ENCODE assay signal across 12 cellular contexts in genomic region chr5:170389250-170389902, GRCh38. TPM values are rescaled to one million over a fixed set of nuclear protein-coding genes. Genes with fewer than 3 reads are reported as not detected.
DNase-seq lines count a peak whose midpoint lies in the region; ATAC-seq and TF ChIP-seq lines count a peak whose summit lies in the region.
"Had no signal": no experiment of that assay in that cellular context is flagged by ENCODE, and none has a peak within 500 bp of the region (broad histone marks: within the 10 kb centered on the region; RNA-seq: fewer than 3 reads in every experiment).

Gene KCNMB1 (minus strand): TSS chr5:170389367. CDS start chr5:170385447, 3,920 bp downstream.

- ATAC-seq in GM18511 (IDR thresholded peaks at IDR 0.05; ENCODE audit: unreplicated experiment) (peak; percentile 36), left lung (peak; percentile 51), HG03108 (IDR thresholded peaks at IDR 0.05; ENCODE audit: unreplicated experiment) (no peak), T-helper 17 cell (no peak)
- no peak for ATAC-seq in activated CD8-positive, alpha-beta T cell treated with anti-CD3 and anti-CD28 coated beads, Interleukin-2, amount 10 ng/mL, durations not matched to agents 7 days and 5 days
- ATAC-seq: activated T-cell treated with anti-CD3 and anti-CD28 coated beads, Interleukin-2, amount 50 U/mL, for 4 hours; T-cell had no signal

- WGBS in stomach, 5 donors: 27 to 52% (median 43%) methylated on average over 8 to 11 of the region's 11 CpGs

- no peak within 1 kb of the TSS for H3K27ac Mint-ChIP-seq in T-helper 17 cell
- no peak within 1 kb of the TSS for H3K27ac Mint-ChIP-seq in activated CD8-positive, alpha-beta T cell treated with anti-CD3 and anti-CD28 coated beads, Interleukin-2, amount 10 ng/mL, durations not matched to agents 7 days and 5 days
- H3K27ac Mint-ChIP-seq: T-cell had no signal

- H3K4me1 ChIP-seq in left lung (peaks cover 0 to 7% of the 10 kb centered on the region in 2 donors), stomach (peaks cover 0 to 37% (median 15%) of the 10 kb centered on the region in 4 donors)
- H3K4me1 ChIP-seq: parathyroid adenoma had no signal

- POLR2A ChIA-PET in activated CD8-positive, alpha-beta T cell treated with anti-CD3 and anti-CD28 coated beads, Interleukin-2, amount 10 ng/mL, durations not matched to agents 7 days and 5 days (lab: Charles Lee): no interaction called here

- no peak for TF ChIP-seq EP300 in stomach (IDR thresholded peaks at IDR 0.05)

- H3K36me3 Mint-ChIP-seq in T-helper 17 cell (ENCODE audit: low read depth): no peaks in the 10 kb centered on the region
- H3K36me3 Mint-ChIP-seq in activated CD8-positive, alpha-beta T cell treated with anti-CD3 and anti-CD28 coated beads, Interleukin-2, amount 10 ng/mL, durations not matched to agents 7 days and 5 days (ENCODE audit: low read depth): no peaks in the 10 kb centered on the region
- H3K36me3 Mint-ChIP-seq: T-cell had no signal

- CTCF ChIA-PET in activated CD8-positive, alpha-beta T cell treated with anti-CD3 and anti-CD28 coated beads, Interleukin-2, amount 10 ng/mL, durations not matched to agents 7 days and 5 days (lab: Charles Lee): no interaction called here

- peaks cover 23% of the 10 kb centered on the region for H3K4me1 Mint-ChIP-seq in T-helper 17 cell
- peaks cover 9% of the 10 kb centered on the region for H3K4me1 Mint-ChIP-seq in activated CD8-positive, alpha-beta T cell treated with anti-CD3 and anti-CD28 coated beads, Interleukin-2, amount 10 ng/mL, durations not matched to agents 7 days and 5 days (ENCODE audit: low read depth)

- no peaks in the 10 kb centered on the region for H3K9me3 ChIP-seq in left lung
- no peaks in the 10 kb centered on the region for H3K9me3 ChIP-seq in stomach
- H3K9me3 ChIP-seq in T-helper 17 cell (ENCODE audit: control insufficient read depth, low read length, poor library complexity, severe bottlenecking): no peaks in the 10 kb centered on the region

- no peak within 1 kb of the TSS for H3K4me3 Mint-ChIP-seq in T-helper 17 cell
- H3K4me3 Mint-ChIP-seq in activated CD8-positive, alpha-beta T cell treated with anti-CD3 and anti-CD28 coated beads, Interleukin-2, amount 10 ng/mL, durations not matched to agents 7 days and 5 days: no peak within 1 kb of the TSS
- H3K4me3 Mint-ChIP-seq: activated T-cell treated with anti-CD3 and anti-CD28 coated beads, Interleukin-2, amount 50 U/mL, for 4 hours had no signal

- no peaks in the 10 kb centered on the region for H3K36me3 ChIP-seq in left lung
- peaks cover 0 to 8% (median 0%) of the 10 kb centered on the region in 4 donors for H3K36me3 ChIP-seq in stomach

- peak within 1 kb of the TSS; percentile 27; the same call in 1 of the 2 replicates for H3K27ac ChIP-seq in VCaP
- no peak within 1 kb of the TSS for H3K27ac ChIP-seq in left lung
- H3K27ac ChIP-seq in stomach: peak within 1 kb of the TSS; percentile 17 to 84 (median 79)
- H3K27ac ChIP-seq: parathyroid adenoma had no signal

- peaks cover 46% of the 10 kb centered on the region for H3K27me3 Mint-ChIP-seq in T-helper 17 cell
- H3K27me3 Mint-ChIP-seq in activated CD8-positive, alpha-beta T cell treated with anti-CD3 and anti-CD28 coated beads, Interleukin-2, amount 10 ng/mL, durations not matched to agents 7 days and 5 days (ENCODE audit: low read depth): peaks cover 14% of the 10 kb centered on the region

- H3K27me3 ChIP-seq in left lung (no peaks in the 10 kb centered on the region), stomach (peaks cover 0 to 4% (median 0%) of the 10 kb centered on the region in 3 donors)

- no peak for TF ChIP-seq CTCF in VCaP (conservative IDR thresholded peaks at IDR 0.05)
- no peak for TF ChIP-seq CTCF in left lung (IDR thresholded peaks at IDR 0.05)
- TF ChIP-seq CTCF in stomach (IDR thresholded peaks at IDR 0.05): no peak

- no peak for TF ChIP-seq POLR2A in stomach (IDR thresholded peaks at IDR 0.05)

- H3K4me3 ChIP-seq in left lung: peak within 1 kb of the TSS; percentile 13 to 34
- H3K4me3 ChIP-seq in stomach: peak within 1 kb of the TSS; percentile 30 to 45 (median 40)

- intact Hi-C loops in left lung (cut with DNase I) (no loop called here), stomach (cut with DNase I; ENCODE audit: low total_unique reads) (no loop called here)

- DNase-seq in left lung (no peak), stomach (no peak), T-helper 17 cell (no peak), NCI-H2107 treated with DMSO at 0.1 percent for 48 hours (lab: John Stamatoyannopoulos, UW; ENCODE audit: unreplicated experiment) (no peak)
- no peak for DNase-seq in activated CD8-positive, alpha-beta T cell treated with anti-CD3 and anti-CD28 coated beads, Interleukin-2, amount 10 ng/mL, durations not matched to agents 7 days and 5 days
- DNase-seq: activated T-cell treated with anti-CD3 and anti-CD28 coated beads, Interleukin-2, amount 50 U/mL, for 4 hours; central memory CD4-positive, alpha-beta T cell; T-cell had no signal

- H3K9me3 Mint-ChIP-seq in activated CD8-positive, alpha-beta T cell treated with anti-CD3 and anti-CD28 coated beads, Interleukin-2, amount 10 ng/mL, durations not matched to agents 7 days and 5 days (ENCODE audit: insufficient read depth): no peaks in the 10 kb centered on the region
- H3K9me3 Mint-ChIP-seq: activated T-cell treated with anti-CD3 and anti-CD28 coated beads, Interleukin-2, amount 50 U/mL, for 4 hours; T-cell had no signal

RNA-seq across cellular contexts. Expression of gene KCNMB1, which starts in this region (rescaled TPM):
- total RNA-seq in left lung (1 to 10 TPM; 1.9 to 5.0 TPM), stomach (10 to 100 TPM in 1 of 5 donors, 1 to 10 TPM in 3, under 1 TPM in 1; 0.29 to 14.7 (median 6.1) TPM), T-helper 17 cell (under 1 TPM; 0.42 to 0.44 TPM)
- polyA plus RNA-seq in stomach: 10 to 100 TPM in 1 of 3 donors, 1 to 10 TPM in 2; 1.7 to 19.8 (median 2.6) TPM
- not detected for total RNA-seq in activated CD8-positive, alpha-beta T cell treated with anti-CD3 and anti-CD28 coated beads, Interleukin-2, amount 10 ng/mL, durations not matched to agents 7 days and 5 days
- total RNA-seq: T-cell had no signal

Comparison
In these comparisons a context has a peak if more than half of its experiments do, and no peak if none do; other contexts are left out.
1. ATAC-seq: peak in GM18511 (single experiment) and left lung (single experiment); none in HG03108 (single experiment), T-helper 17 cell (single experiment) and activated CD8-positive, alpha-beta T cell treated with anti-CD3 and anti-CD28 coated beads, Interleukin-2, amount 10 ng/mL, durations not matched to agents 7 days and 5 days (single experiment).
2. H3K27ac ChIP-seq: peak in VCaP (single experiment) and stomach (5 of 5); none in left lung (0 of 2).